In genomic region chr5:74848553-74849025, GRCh38 we compare ENCODE assay signal across 19 cellular contexts.
"Had no signal": no experiment of that assay in that cellular context is flagged by ENCODE, and none has a peak within 500 bp of the region (broad histone marks: within the 10 kb centered on the region; RNA-seq: fewer than 3 reads in every experiment).

No MANE protein-coding gene starts in this region.

- H3K4me3 ChIP-seq: adrenal gland, cardiac muscle cell, lower lobe of right lung, skin epidermis, tibial nerve had no signal

- H3K36me3 ChIP-seq: adrenal gland, cardiac muscle cell, lower lobe of right lung, tibial nerve had no signal

- H3K4me3 Mint-ChIP-seq: activated naive CD4-positive, alpha-beta T cell treated with anti-CD3 and anti-CD28 coated beads, Interleukin-2, amount 50 U/mL, for 24 hours; effector memory CD8-positive, alpha-beta T cell; naive thymus-derived CD8-positive, alpha-beta T cell had no signal

- H3K27me3 ChIP-seq: adrenal gland, cardiac muscle cell, tibial nerve had no signal

- ATAC-seq: effector memory CD8-positive, alpha-beta T cell; left colon; lower lobe of right lung; naive thymus-derived CD8-positive, alpha-beta T cell; right cardiac atrium; stimulated activated naive CD8-positive, alpha-beta T cell treated with anti-CD3 and anti-CD28 coated beads, Interleukin-15, Interleukin-2, amounts not matched to agents 100 U/mL and 50 U/mL, for 24 hours had no signal

- H3K9me3 Mint-ChIP-seq: activated naive CD4-positive, alpha-beta T cell treated with anti-CD3 and anti-CD28 coated beads, Interleukin-2, amount 50 U/mL, for 24 hours; effector memory CD8-positive, alpha-beta T cell; naive thymus-derived CD8-positive, alpha-beta T cell had no signal

- H3K9me3 ChIP-seq: adrenal gland, lower lobe of right lung, tibial nerve had no signal

- H3K27me3 Mint-ChIP-seq: activated naive CD4-positive, alpha-beta T cell treated with anti-CD3 and anti-CD28 coated beads, Interleukin-2, amount 50 U/mL, for 24 hours; effector memory CD8-positive, alpha-beta T cell; naive thymus-derived CD8-positive, alpha-beta T cell had no signal

- H3K27ac Mint-ChIP-seq: activated naive CD4-positive, alpha-beta T cell treated with anti-CD3 and anti-CD28 coated beads, Interleukin-2, amount 50 U/mL, for 24 hours had no signal

- H2AFZ ChIP-seq: parathyroid adenoma had no signal

- H3K9ac ChIP-seq: parathyroid adenoma had no signal

- H3K27ac ChIP-seq: cardiac muscle cell, lower lobe of right lung, parathyroid adenoma, skin epidermis, tibial nerve, VCaP had no signal

- DNase-seq: activated CD4-positive, alpha-beta T cell treated with anti-CD3 and anti-CD28 coated beads for 1 hour; activated gamma-delta T cell; adrenal gland; effector memory CD8-positive, alpha-beta T cell; foreskin fibroblast; islet precursor cell; left colon; lower lobe of right lung; naive thymus-derived CD8-positive, alpha-beta T cell; right cardiac atrium; stimulated activated naive CD8-positive, alpha-beta T cell treated with anti-CD3 and anti-CD28 coated beads, Interleukin-15, Interleukin-2, amounts not matched to agents 100 U/mL and 50 U/mL, for 24 hours; substantia nigra; T-helper 2 cell had no signal

- H3K4me1 ChIP-seq: lower lobe of right lung had no signal
